20 cellular contexts compared by ENCODE assay signal in genomic region chr7:27958933-27959548, GRCh38.
DNase-seq lines count a peak whose midpoint lies in the region; ATAC-seq and TF ChIP-seq lines count a peak whose summit lies in the region.
"Had no signal": no experiment of that assay in that cellular context is flagged by ENCODE, and none has a peak within 500 bp of the region (broad histone marks: within the 10 kb centered on the region; RNA-seq: fewer than 3 reads in every experiment).

No MANE protein-coding gene starts in this region.

- DNase-seq in NCI-H1105 treated with DMSO at 0.1 percent for 48 hours (lab: John Stamatoyannopoulos, UW) = peak; percentile 54
- DNase-seq in NCI-H1105 (lab: John Stamatoyannopoulos, UW) = no peak
- peak; percentile 92 for DNase-seq in NCI-H2081 treated with DMSO at 0.1 percent for 48 hours (lab: John Stamatoyannopoulos, UW)
- no peak for DNase-seq in left lobe of liver (ENCODE audit: low spot score)
- no peak for DNase-seq in DMS153 treated with DMSO at 0.1 percent for 48 hours (lab: John Stamatoyannopoulos, UW; ENCODE audit: unreplicated experiment)
- DNase-seq: DMS153, NCI-H1048, NCI-H1694, NCI-H524, SHP77, SW 1271 had no signal

- TF ChIP-seq CTCF in HEK293 (tag by site-specific recombination; IDR thresholded peaks at IDR 0.05) = no peak

- no peaks in the 10 kb centered on the region for H3K9me3 ChIP-seq in HEK293 (ENCODE audit: control insufficient read depth, insufficient read depth, low read depth, low read length)
- H3K9me3 ChIP-seq: HAP-1 had no signal

- H3K4me3 ChIP-seq in HEK293 (ENCODE audit: low read depth, low read length) = no peak overlapping the region
- H3K4me3 ChIP-seq: GM23338, HAP-1 had no signal

- no peaks in the 10 kb centered on the region for H3K36me3 ChIP-seq in HEK293 (ENCODE audit: control insufficient read depth in 2 of 2, insufficient read depth in 1 of 2, low read length in 2 of 2)
- H3K36me3 ChIP-seq: HAP-1 had no signal

- POLR2A ChIA-PET in HEK293 (lab: Yijun Ruan, JAX) = no interaction called here

- CTCF ChIA-PET in HEK293 (lab: Yijun Ruan, JAX) = interaction anchor here (1.1 kb wide), 1 partner anchor 214 kb away, joined by 3 read pairs; no protein-coding TSS in a partner anchor

- peak; percentile 53 for ATAC-seq in left lobe of liver
- no peak for ATAC-seq in GM21526 (IDR thresholded peaks at IDR 0.05; ENCODE audit: low FRiP score, unreplicated experiment)
- ATAC-seq in HG02610 (IDR thresholded peaks at IDR 0.05; ENCODE audit: unreplicated experiment) = no peak
- ATAC-seq: GM23338, Panc1 had no signal

- no peaks in the 10 kb centered on the region for H3K4me1 ChIP-seq in HEK293 (ENCODE audit: control insufficient read depth, insufficient read depth, low read length)

- no peak overlapping the region for H3K27ac ChIP-seq in HEK293 (ENCODE audit: extremely low read depth, low read depth, low read length)
- H3K27ac ChIP-seq: 22Rv1, KMS-11, RWPE1 had no signal

TF ChIP-seq in HEK293, 187 proteins besides CTCF, POLR2A, EP300 and RAD21:
- TF ChIP-seq ZFP3 (tag by site-specific recombination; IDR thresholded peaks at IDR 0.05; ENCODE audit: low read depth) (peak; percentile 57), SETDB1 (IDR thresholded peaks at IDR 0.05; ENCODE audit: insufficient read length, low read length) (no peak), HOXA7 (CRISPR knock-in tag; IDR thresholded peaks at IDR 0.05; ENCODE audit: borderline replicate concordance) (no peak), KLF1 (tag by site-specific recombination; IDR thresholded peaks at IDR 0.05) (no peak), ZNF341 (tag by site-specific recombination; IDR thresholded peaks at IDR 0.05; ENCODE audit: low read depth) (no peak), SP7 (tag by site-specific recombination; IDR thresholded peaks at IDR 0.05) (peak; percentile 52; the same call in 1 of the 2 replicates), ZNF394 (tag by site-specific recombination; IDR thresholded peaks at IDR 0.05; ENCODE audit: borderline replicate concordance) (no peak)
- TF ChIP-seq, protein P1, sequence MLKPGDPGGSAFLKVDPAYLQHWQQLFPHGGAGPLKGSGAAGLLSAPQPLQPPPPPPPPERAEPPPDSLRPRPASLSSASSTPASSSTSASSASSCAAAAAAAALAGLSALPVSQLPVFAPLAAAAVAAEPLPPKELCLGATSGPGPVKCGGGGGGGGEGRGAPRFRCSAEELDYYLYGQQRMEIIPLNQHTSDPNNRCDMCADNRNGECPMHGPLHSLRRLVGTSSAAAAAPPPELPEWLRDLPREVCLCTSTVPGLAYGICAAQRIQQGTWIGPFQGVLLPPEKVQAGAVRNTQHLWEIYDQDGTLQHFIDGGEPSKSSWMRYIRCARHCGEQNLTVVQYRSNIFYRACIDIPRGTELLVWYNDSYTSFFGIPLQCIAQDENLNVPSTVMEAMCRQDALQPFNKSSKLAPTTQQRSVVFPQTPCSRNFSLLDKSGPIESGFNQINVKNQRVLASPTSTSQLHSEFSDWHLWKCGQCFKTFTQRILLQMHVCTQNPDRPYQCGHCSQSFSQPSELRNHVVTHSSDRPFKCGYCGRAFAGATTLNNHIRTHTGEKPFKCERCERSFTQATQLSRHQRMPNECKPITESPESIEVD (tag by site-specific recombination; IDR thresholded peaks at IDR 0.05) = no peak
- TF ChIP-seq, protein P2, sequence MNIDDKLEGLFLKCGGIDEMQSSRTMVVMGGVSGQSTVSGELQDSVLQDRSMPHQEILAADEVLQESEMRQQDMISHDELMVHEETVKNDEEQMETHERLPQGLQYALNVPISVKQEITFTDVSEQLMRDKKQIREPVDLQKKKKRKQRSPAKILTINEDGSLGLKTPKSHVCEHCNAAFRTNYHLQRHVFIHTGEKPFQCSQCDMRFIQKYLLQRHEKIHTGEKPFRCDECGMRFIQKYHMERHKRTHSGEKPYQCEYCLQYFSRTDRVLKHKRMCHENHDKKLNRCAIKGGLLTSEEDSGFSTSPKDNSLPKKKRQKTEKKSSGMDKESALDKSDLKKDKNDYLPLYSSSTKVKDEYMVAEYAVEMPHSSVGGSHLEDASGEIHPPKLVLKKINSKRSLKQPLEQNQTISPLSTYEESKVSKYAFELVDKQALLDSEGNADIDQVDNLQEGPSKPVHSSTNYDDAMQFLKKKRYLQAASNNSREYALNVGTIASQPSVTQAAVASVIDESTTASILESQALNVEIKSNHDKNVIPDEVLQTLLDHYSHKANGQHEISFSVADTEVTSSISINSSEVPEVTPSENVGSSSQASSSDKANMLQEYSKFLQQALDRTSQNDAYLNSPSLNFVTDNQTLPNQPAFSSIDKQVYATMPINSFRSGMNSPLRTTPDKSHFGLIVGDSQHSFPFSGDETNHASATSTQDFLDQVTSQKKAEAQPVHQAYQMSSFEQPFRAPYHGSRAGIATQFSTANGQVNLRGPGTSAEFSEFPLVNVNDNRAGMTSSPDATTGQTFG (tag by site-specific recombination; IDR thresholded peaks at IDR 0.05; ENCODE audit: borderline replicate concordance) = no peak

Comparison
In these comparisons a context has a peak if more than half of its experiments do, and no peak if none do; other contexts are left out.
1. DNase-seq: peak in NCI-H1105 treated with DMSO at 0.1 percent for 48 hours (single experiment) and NCI-H2081 treated with DMSO at 0.1 percent for 48 hours (single experiment); none in NCI-H1105 (single experiment), left lobe of liver (single experiment) and DMS153 treated with DMSO at 0.1 percent for 48 hours (single experiment).